In genomic region chr20:31704225-31705119, GRCh38 we compare ENCODE assay signal across 1 cellular context.
TF ChIP-seq lines count a peak whose summit lies in the region.

No MANE protein-coding gene starts in this region.

TF ChIP-seq in A549, 52 proteins besides CTCF, POLR2A, EP300 and RAD21 (continued from another document):
- TF ChIP-seq NR3C1 (IDR thresholded peaks at IDR 0.05) = no peak
- peak; percentile 17 for TF ChIP-seq HOXB13 (CRISPR knock-in tag; IDR thresholded peaks at IDR 0.05; ENCODE audit: low read depth)
- TF ChIP-seq SREBF2 (IDR thresholded peaks at IDR 0.05) = no peak
- TF ChIP-seq MAX (IDR thresholded peaks at IDR 0.05) = peak; percentile 85
- TF ChIP-seq RNF2 (IDR thresholded peaks at IDR 0.05; ENCODE audit: borderline replicate concordance, low read depth) = no peak
- no peak for TF ChIP-seq RCOR1 (IDR thresholded peaks at IDR 0.05; ENCODE audit: low read depth, low read length)
- no peak for TF ChIP-seq E2F6 (IDR thresholded peaks at IDR 0.05; ENCODE audit: borderline replicate concordance, low read depth)
- no peak for TF ChIP-seq POLR2AphosphoS2 (conservative IDR thresholded peaks at IDR 0.05; ENCODE audit: low read length)
- TF ChIP-seq ZC3H11A (IDR thresholded peaks at IDR 0.05) = no peak
- TF ChIP-seq BCL3 (IDR thresholded peaks at IDR 0.05) = peak; percentile 88; the same call in 2 of the 3 replicates
- no peak for TF ChIP-seq CBX8 (IDR thresholded peaks at IDR 0.05)
- no peak for TF ChIP-seq CBX2 (IDR thresholded peaks at IDR 0.05; ENCODE audit: borderline replicate concordance, low read depth)
- no peak for TF ChIP-seq KDM1A (IDR thresholded peaks at IDR 0.05; ENCODE audit: low read depth)
- no peak for TF ChIP-seq REST (IDR thresholded peaks at IDR 0.05)
- TF ChIP-seq FOSL2 (IDR thresholded peaks at IDR 0.05) = peak; percentile 71
- peak; percentile 82 for TF ChIP-seq FOSL2 (CRISPR knock-in tag; IDR thresholded peaks at IDR 0.05)
- no peak for TF ChIP-seq HMGXB4 (CRISPR knock-in tag; IDR thresholded peaks at IDR 0.05; ENCODE audit: borderline replicate concordance)
- no peak for TF ChIP-seq CHD4 (IDR thresholded peaks at IDR 0.05; ENCODE audit: borderline replicate concordance)
- TF ChIP-seq MYC (IDR thresholded peaks at IDR 0.05; ENCODE audit: borderline replicate concordance, low read length) = no peak
- TF ChIP-seq BHLHE40 (IDR thresholded peaks at IDR 0.05; ENCODE audit: low read depth, low read length) = no peak
- no peak for TF ChIP-seq PHF8 (IDR thresholded peaks at IDR 0.05; ENCODE audit: borderline replicate concordance, low read depth)
- peak; percentile 64; the same call in 1 of the 2 replicates for TF ChIP-seq PBX3 (IDR thresholded peaks at IDR 0.05)
- peak; percentile 4 for TF ChIP-seq MAFK (IDR thresholded peaks at IDR 0.05; ENCODE audit: partially characterized antibody)
- peak; percentile 51; the same call in 1 of the 2 replicates for TF ChIP-seq TFCP2L1 (CRISPR knock-in tag; IDR thresholded peaks at IDR 0.05)
- TF ChIP-seq CEBPB (IDR thresholded peaks at IDR 0.05) = peak; percentile 42 to 52
- no peak for TF ChIP-seq KDM5A (IDR thresholded peaks at IDR 0.05)
- TF ChIP-seq HES2 (IDR thresholded peaks at IDR 0.05) = 0 out of 2 replicates have a peak, but pooled peaks have one; percentile 33
- no peak for TF ChIP-seq EHMT2 (IDR thresholded peaks at IDR 0.05; ENCODE audit: low read depth)
- TF ChIP-seq ZFP36 (IDR thresholded peaks at IDR 0.05; ENCODE audit: borderline replicate concordance, partially characterized antibody) = no peak
